In genomic region chr7:1811850-1812692, GRCh38 we compare ENCODE assay signal across 8 cellular contexts.
A peak's percentile ranks its signal among the peaks of the same experiment; 100 is the strongest.
DNase-seq lines count a peak whose midpoint lies in the region; ATAC-seq and TF ChIP-seq lines count a peak whose summit lies in the region.

No MANE protein-coding gene starts in this region.

- no peak overlapping the region for H3K27ac ChIP-seq in H9 (ENCODE audit: insufficient read length, low read depth, low read length)
- H3K27ac ChIP-seq in SK-N-SH (ENCODE audit: low read depth in 2 of 2, low read length in 1 of 2): peak overlapping the region in 1 of 2 experiments; percentile 77; a peak in 2 of 4 replicates

- H3K14ac ChIP-seq in H9 (ENCODE audit: insufficient read depth, low read length): no peak overlapping the region

- POLR2A ChIA-PET in SK-N-SH (lab: Yijun Ruan, JAX): interaction anchor here (0.6 kb wide), 1 partner anchor 77 kb away, joined by 3 read pairs; no protein-coding TSS in a partner anchor

- H2BK15ac ChIP-seq in H9 (ENCODE audit: low read depth, low read length): no peak overlapping the region

- H3K23ac ChIP-seq in H9 (ENCODE audit: insufficient read length, low read depth, low read length): no peak overlapping the region

- ATAC-seq in GM21390 (IDR thresholded peaks at IDR 0.05; ENCODE audit: unreplicated experiment): no peak

- no peaks in the 10 kb centered on the region for H3K4me1 ChIP-seq in H9 (ENCODE audit: insufficient read depth, low read length)
- peaks cover 0 to 43% of the 10 kb centered on the region in 2 experiments; a peak in 1 of 4 replicates for H3K4me1 ChIP-seq in SK-N-SH (ENCODE audit: control insufficient read depth in 1 of 2, insufficient read depth in 2 of 2, low read depth in 1 of 2, low read length in 1 of 2)

- H3K36me3 Mint-ChIP-seq in H9 (ENCODE audit: insufficient read depth in 1 of 3, low read depth in 3 of 3): no peaks in the 10 kb centered on the region; a peak in 1 of 7 replicates

- H4K20me1 ChIP-seq in H9 (ENCODE audit: control insufficient read depth, insufficient read depth, insufficient read length): no peaks in the 10 kb centered on the region
- H4K20me1 ChIP-seq in SK-N-SH (ENCODE audit: insufficient read depth): no peaks in the 10 kb centered on the region

- H3K9ac ChIP-seq in H9 (ENCODE audit: extremely low read depth, insufficient read length, low read length): no peak overlapping the region
- H3K9ac ChIP-seq in SK-N-SH: no peak overlapping the region

- no peak overlapping the region for H4K8ac ChIP-seq in H9 (replicated peaks; ENCODE audit: insufficient read length, low read depth, low read length)

- H2BK5ac ChIP-seq in H9 (ENCODE audit: insufficient read length, low read length): no peak overlapping the region

- no peaks in the 10 kb centered on the region for H3K9me3 ChIP-seq in H9 (ENCODE audit: control insufficient read depth, low read depth, low read length)
- no peaks in the 10 kb centered on the region for H3K9me3 ChIP-seq in SK-N-SH

- H3K56ac ChIP-seq in H9 (ENCODE audit: insufficient read length, low read depth, low read length): no peak overlapping the region

- H4K5ac ChIP-seq in H9 (ENCODE audit: insufficient read length, low read depth, low read length): no peak overlapping the region

- H2AK5ac ChIP-seq in H9 (ENCODE audit: insufficient read length, low read length): no peak overlapping the region

- no peaks in the 10 kb centered on the region for H3K9me2 ChIP-seq in SK-N-SH

- H2BK120ac ChIP-seq in H9 (ENCODE audit: low read depth, low read length, poor library complexity, severe bottlenecking): no peak overlapping the region

- no peak overlapping the region for H3K4me3 ChIP-seq in SK-N-SH (ENCODE audit: low read depth in 2 of 2, low read length in 1 of 2)
- H3K4me3 ChIP-seq in kidney epithelial cell (ENCODE audit: low read depth, low read length): no peak overlapping the region

- no peaks in the 10 kb centered on the region for H3F3A ChIP-seq in SK-N-SH (replicated peaks; ENCODE audit: insufficient read depth)

- H3K4me3 Mint-ChIP-seq in H9: no peak overlapping the region

- H3K23me2 ChIP-seq in H9 (ENCODE audit: insufficient read length, low read depth, low read length, poor library complexity, severe bottlenecking): no peaks in the 10 kb centered on the region

- H3K79me2 ChIP-seq in H9 (ENCODE audit: insufficient read depth, low read length): no peaks in the 10 kb centered on the region
- no peaks in the 10 kb centered on the region for H3K79me2 ChIP-seq in SK-N-SH (ENCODE audit: insufficient read depth)

- no CpG with 5 or more reads among the region's 13 CpGs for WGBS in H9 (ENCODE audit: extremely low coverage, insufficient read length, low lambda C conversion rate)
- WGBS in SK-N-SH (ENCODE audit: low lambda C conversion rate): 58% methylated on average over 12 of the region's 13 CpGs

- TF ChIP-seq CTCF in AG09319 (IDR thresholded peaks at IDR 0.05; ENCODE audit: low read depth, low read length): peak; percentile 3; the same call in 1 of the 2 replicates
- peak; percentile 63 for TF ChIP-seq CTCF in H9 (conservative IDR thresholded peaks at IDR 0.05)
- TF ChIP-seq CTCF in SK-N-SH (IDR thresholded peaks at IDR 0.05): 0 out of 2 replicates have a peak, but pooled peaks have one; percentile 5
- TF ChIP-seq CTCF in kidney epithelial cell (IDR thresholded peaks at IDR 0.05; ENCODE audit: insufficient read depth, low read length, poor library complexity, severe bottlenecking): peak; percentile 61

- no peak overlapping the region for H3K18ac ChIP-seq in H9 (ENCODE audit: insufficient read length, low read depth, low read length)

- DNase-seq in AG09319 (ENCODE audit: extremely low read depth, low read depth) (no peak), H9 (no peak), SK-N-SH (peak; percentile 90), kidney epithelial cell (ENCODE audit: low read depth) (no peak), NCI-H187 treated with DMSO at 0.1 percent for 48 hours (lab: John Stamatoyannopoulos, UW) (no peak), globus pallidus (ENCODE audit: low spot score) (no peak), hippocampal formation (lab: John Stamatoyannopoulos, UW) (no peak)

- TF ChIP-seq RAD21 in SK-N-SH (IDR thresholded peaks at IDR 0.05; ENCODE audit: low read length): peak; percentile 49

- H3K4me2 ChIP-seq in H9 (ENCODE audit: insufficient read depth, insufficient read length, low read length) (no peak overlapping the region), SK-N-SH (no peak overlapping the region)

- no peak overlapping the region for H3T11ph ChIP-seq in H9 (ENCODE audit: low read length)

- H3K27ac Mint-ChIP-seq in H9: peak overlapping the region; percentile 55 to 64 (median 57); a peak in 4 of 7 replicates

- no peaks in the 10 kb centered on the region for H3K36me3 ChIP-seq in SK-N-SH (replicated peaks in 1 of 2; ENCODE audit: control insufficient read depth in 1 of 2, insufficient read depth in 2 of 2, low read length in 1 of 2)
- no peaks in the 10 kb centered on the region for H3K36me3 ChIP-seq in kidney epithelial cell (ENCODE audit: control insufficient read depth, insufficient read depth, low read length)

- no peak for TF ChIP-seq EP300 in SK-N-SH (IDR thresholded peaks at IDR 0.05; ENCODE audit: borderline replicate concordance in 1 of 2, low read depth in 1 of 2, low read length in 1 of 2)

- H3K4ac ChIP-seq in H9 (ENCODE audit: low read depth, low read length): no peak overlapping the region

- no peaks in the 10 kb centered on the region for H3K79me1 ChIP-seq in H9 (ENCODE audit: insufficient read depth, low read depth, low read length, poor library complexity, severe bottlenecking)

- H3K9me3 Mint-ChIP-seq in H9: no peaks in the 10 kb centered on the region

- H3K27me3 Mint-ChIP-seq in H9 (ENCODE audit: low read depth): no peaks in the 10 kb centered on the region; the same call in none of the 2 replicates

- H2AFZ ChIP-seq in H9 (ENCODE audit: low read length): no peak overlapping the region
- no peak overlapping the region for H2AFZ ChIP-seq in SK-N-SH (ENCODE audit: low read depth)

- H2BK12ac ChIP-seq in H9 (ENCODE audit: insufficient read length, low read depth, low read length): no peak overlapping the region

- H4K91ac ChIP-seq in H9 (ENCODE audit: insufficient read length, low read depth, low read length): no peak overlapping the region

- CTCF ChIA-PET in SK-N-SH (lab: Yijun Ruan, JAX): interaction anchor here (0.6 to 2.1 kb wide), 33 partner anchors 12 to 536 kb away, joined by 3 to 12 read pairs (median 3); no protein-coding TSS in a partner anchor

- H2BK20ac ChIP-seq in H9 (ENCODE audit: low read depth, low read length, poor library complexity, severe bottlenecking): no peak overlapping the region

- peaks cover 2 to 6% of the 10 kb centered on the region in 2 experiments; a peak in 3 of 4 replicates for H3K4me1 Mint-ChIP-seq in H9

- no peaks in the 10 kb centered on the region for H3K27me3 ChIP-seq in H9 (ENCODE audit: insufficient read depth, low read length)
- H3K27me3 ChIP-seq in SK-N-SH (ENCODE audit: insufficient read depth): no peaks in the 10 kb centered on the region
- peaks cover 2% of the 10 kb centered on the region for H3K27me3 ChIP-seq in kidney epithelial cell (ENCODE audit: control insufficient read depth, insufficient read depth, low read length)

TF ChIP-seq in SK-N-SH, 30 proteins besides CTCF, POLR2A, EP300 and RAD21:
- TF ChIP-seq FOXM1 (IDR thresholded peaks at IDR 0.05; ENCODE audit: low read depth) (no peak), JUND (IDR thresholded peaks at IDR 0.05) (no peak), SMC3 (IDR thresholded peaks at IDR 0.05; ENCODE audit: low read depth, low read length) (peak; percentile 42; the same call in 1 of the 2 replicates)
TF ChIP-seq in SK-N-SH: peak in this region for 1.

Comparison
In these comparisons a context has a peak if more than half of its experiments do, and no peak if none do; other contexts are left out.
1. CTCF ChIP-seq: peak in every context shown above with its lines; median percentile 63 in H9; 61 in kidney epithelial cell; 5 in SK-N-SH; 3 in AG09319.